Comparison of ENCODE assay signal across 18 cellular contexts in the genomic region with DNA sequence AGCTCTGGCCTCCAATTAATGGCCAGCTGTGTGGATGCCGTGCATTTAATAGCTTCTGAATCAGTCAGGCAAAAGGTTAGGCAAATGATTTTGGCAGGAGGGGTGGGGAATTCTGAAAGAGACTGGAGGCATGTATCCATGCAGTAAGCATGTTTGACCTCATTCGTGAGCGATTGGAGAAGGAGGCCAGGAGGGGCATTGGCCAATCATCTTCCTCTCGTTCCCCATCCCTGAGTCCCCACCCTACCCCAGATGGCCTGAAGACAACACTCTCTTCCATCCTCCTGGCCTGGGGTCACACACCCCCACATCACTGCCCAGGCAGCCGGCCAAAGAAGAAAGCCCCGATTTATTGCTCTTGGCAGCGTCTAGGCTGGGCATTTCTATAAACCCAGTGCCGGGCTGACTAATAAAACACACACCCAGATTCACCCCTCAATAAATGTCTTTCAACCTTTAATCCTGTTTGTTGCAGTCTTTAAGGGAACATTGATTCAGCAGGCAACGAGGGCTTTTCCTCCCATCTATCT.
"Had no signal": no experiment of that assay in that cellular context is flagged by ENCODE, and none has a peak within 500 bp of the region (broad histone marks: within the 10 kb centered on the region; RNA-seq: fewer than 3 reads in every experiment).

No MANE protein-coding gene starts in this region.

- H3K36me3 ChIP-seq: lower lobe of right lung, thoracic aorta had no signal

- H3K36me3 Mint-ChIP-seq: activated naive CD8-positive, alpha-beta T cell treated with anti-CD3 and anti-CD28 coated beads for 36 hours; mesothelial cell of epicardium; natural killer cell; type B pancreatic cell had no signal

- H3K4me3 ChIP-seq: lower lobe of right lung, thoracic aorta had no signal

- H3K4me1 Mint-ChIP-seq: activated B cell treated with CpG ODN at 0.5 μM for 24 hours; activated CD4-positive, alpha-beta T cell treated with anti-CD3 and anti-CD28 coated beads for 36 hours; activated naive CD8-positive, alpha-beta T cell treated with anti-CD3 and anti-CD28 coated beads for 36 hours; natural killer cell had no signal

- H3K9me3 Mint-ChIP-seq: activated B cell treated with CpG ODN at 0.5 μM for 24 hours; activated naive CD8-positive, alpha-beta T cell treated with anti-CD3 and anti-CD28 coated beads for 36 hours; activated T-cell treated with anti-CD3 and anti-CD28 coated beads, Interleukin-2, amount 50 U/mL, for 4 hours; activated T-helper 2 cell treated with anti-CD3 and anti-CD28 coated beads, Interferon-gamma antibody, Interleukin-2, Interleukin-4, amounts not matched to agents 10 μg/mL and 5 μg/mL and 100 μg/mL, durations not matched to agents 14 hours and 24 hours and 36 hours; mesothelial cell of epicardium; type B pancreatic cell had no signal

- H3K27ac Mint-ChIP-seq: activated B cell treated with CpG ODN at 0.5 μM for 24 hours; activated CD4-positive, alpha-beta T cell treated with anti-CD3 and anti-CD28 coated beads for 36 hours; activated naive CD8-positive, alpha-beta T cell treated with anti-CD3 and anti-CD28 coated beads for 36 hours; activated T-helper 2 cell treated with anti-CD3 and anti-CD28 coated beads, Interferon-gamma antibody, Interleukin-2, Interleukin-4, amounts not matched to agents 10 μg/mL and 5 μg/mL and 100 μg/mL, durations not matched to agents 14 hours and 24 hours and 36 hours; mesothelial cell of epicardium; natural killer cell; type B pancreatic cell had no signal

- H3K27me3 Mint-ChIP-seq: activated B cell treated with CpG ODN at 0.5 μM for 24 hours; activated naive CD8-positive, alpha-beta T cell treated with anti-CD3 and anti-CD28 coated beads for 36 hours had no signal

- H3K27ac ChIP-seq: epithelial cell of prostate, lower lobe of right lung, thoracic aorta had no signal

- DNase-seq: activated B cell treated with CpG ODN at 0.5 μM for 24 hours; activated CD4-positive, alpha-beta T cell treated with anti-CD3 and anti-CD28 coated beads for 36 hours; activated CD4-positive, alpha-beta T cell treated with anti-CD3 and anti-CD28 coated beads, Interleukin-2, amount 50 U/mL, for 4 hours; activated CD8-positive, alpha-beta memory T cell treated with anti-CD3 and anti-CD28 coated beads, Interleukin-2, amount 50 U/mL, for 48 hours; activated naive CD4-positive, alpha-beta T cell treated with Interleukin-2 at 50 U/mL for 16 hours; activated naive CD8-positive, alpha-beta T cell treated with anti-CD3 and anti-CD28 coated beads for 36 hours; activated T-cell treated with anti-CD3 and anti-CD28 coated beads, Interleukin-2, amount 50 U/mL, for 4 hours; kidney; lower lobe of right lung; natural killer cell; stimulated activated CD4-positive, alpha-beta T cell treated with anti-CD3 and anti-CD28 coated beads, Interleukin-4, amount 100 ng/mL, for 24 hours; stimulated activated naive CD4-positive, alpha-beta T cell treated with Interleukin-2 at 50 U/mL for 16 hours; T1000 had no signal

- H3K9me3 ChIP-seq: lower lobe of right lung, thoracic aorta had no signal

- H3K4me1 ChIP-seq: lower lobe of right lung had no signal

- H3K4me3 Mint-ChIP-seq: activated B cell treated with CpG ODN at 0.5 μM for 24 hours; activated CD4-positive, alpha-beta T cell treated with anti-CD3 and anti-CD28 coated beads for 36 hours; activated naive CD8-positive, alpha-beta T cell treated with anti-CD3 and anti-CD28 coated beads for 36 hours; activated T-cell treated with anti-CD3 and anti-CD28 coated beads, Interleukin-2, amount 50 U/mL, for 4 hours; mesothelial cell of epicardium; natural killer cell; type B pancreatic cell had no signal
